In genomic region chr2:203038586-203038985, GRCh38 we compare ENCODE assay signal across 24 cellular contexts.
"Had no signal": no experiment of that assay in that cellular context is flagged by ENCODE, and none has a peak within 500 bp of the region (broad histone marks: within the 10 kb centered on the region; RNA-seq: fewer than 3 reads in every experiment).

No MANE protein-coding gene starts in this region.

- DNase-seq: activated CD4-positive, alpha-beta T cell treated with anti-CD3 and anti-CD28 coated beads for 36 hours; activated CD4-positive, CD25-positive, alpha-beta regulatory T cell; activated CD8-positive, alpha-beta memory T cell treated with anti-CD3 and anti-CD28 coated beads, Interleukin-2, amount 10 ng/mL, durations not matched to agents 7 days and 5 days; activated CD8-positive, alpha-beta T cell treated with anti-CD3 and anti-CD28 coated beads, Interleukin-2, amount 10 ng/mL, durations not matched to agents 7 days and 5 days; activated naive CD4-positive, alpha-beta T cell; activated T-cell treated with anti-CD3 and anti-CD28 coated beads, Interleukin-2, amount 50 U/mL, for 48 hours; anterior cingulate cortex; endodermal cell; esophagus squamous epithelium; foreskin melanocyte; heart right ventricle; left ventricle myocardium inferior; naive B cell; nephron progenitor cell; ovary; retina; stimulated activated CD4-positive, alpha-beta T cell treated with anti-CD3 and anti-CD28 coated beads, Interleukin-12 subunit alpha, Interleukin-12 subunit beta, amount 100 ng/mL, for 4 hours; stimulated activated CD4-positive, alpha-beta T cell treated with anti-CD3 and anti-CD28 coated beads, Interleukin-4, amount 100 ng/mL, for 1 hour had no signal

- H3K4me3 ChIP-seq: esophagus squamous epithelium, heart right ventricle, left ventricle myocardium inferior, ovary, prostate gland, skin epidermis had no signal

- H3K36me3 ChIP-seq: neutrophil, ovary, prostate gland had no signal

- H3K4me1 ChIP-seq: prostate gland had no signal

- H3K27me3 ChIP-seq: esophagus squamous epithelium, heart right ventricle, neutrophil, ovary had no signal

- ATAC-seq: activated CD4-positive, alpha-beta T cell treated with anti-CD3 and anti-CD28 coated beads for 36 hours; activated CD8-positive, alpha-beta memory T cell treated with anti-CD3 and anti-CD28 coated beads, Interleukin-2, amount 10 ng/mL, durations not matched to agents 7 days and 5 days; activated CD8-positive, alpha-beta T cell treated with anti-CD3 and anti-CD28 coated beads, Interleukin-2, amount 10 ng/mL, durations not matched to agents 7 days and 5 days; activated naive CD4-positive, alpha-beta T cell treated with anti-CD3 and anti-CD28 coated beads, Interleukin-2, amount 50 U/mL, for 72 hours; heart right ventricle; sciatic nerve; stimulated activated effector memory CD8-positive, alpha-beta T cell treated with anti-CD3 and anti-CD28 coated beads, Interleukin-12 subunit alpha, Interleukin-12 subunit beta, amount 100 ng/mL, for 72 hours had no signal

- H3K9me3 ChIP-seq: esophagus squamous epithelium, heart right ventricle, left ventricle myocardium inferior, neutrophil, ovary, prostate gland had no signal

- H3K27ac ChIP-seq: neutrophil, ovary, prostate gland had no signal
